ENCODE assay signal across 1 cellular context in genomic region chr15:78640527-78640839, GRCh38.
TF ChIP-seq lines count a peak whose summit lies in the region.

No MANE protein-coding gene starts in this region.

TF ChIP-seq in GM12878, 131 proteins besides CTCF, POLR2A, EP300 and RAD21:
- TF ChIP-seq, protein P1, sequence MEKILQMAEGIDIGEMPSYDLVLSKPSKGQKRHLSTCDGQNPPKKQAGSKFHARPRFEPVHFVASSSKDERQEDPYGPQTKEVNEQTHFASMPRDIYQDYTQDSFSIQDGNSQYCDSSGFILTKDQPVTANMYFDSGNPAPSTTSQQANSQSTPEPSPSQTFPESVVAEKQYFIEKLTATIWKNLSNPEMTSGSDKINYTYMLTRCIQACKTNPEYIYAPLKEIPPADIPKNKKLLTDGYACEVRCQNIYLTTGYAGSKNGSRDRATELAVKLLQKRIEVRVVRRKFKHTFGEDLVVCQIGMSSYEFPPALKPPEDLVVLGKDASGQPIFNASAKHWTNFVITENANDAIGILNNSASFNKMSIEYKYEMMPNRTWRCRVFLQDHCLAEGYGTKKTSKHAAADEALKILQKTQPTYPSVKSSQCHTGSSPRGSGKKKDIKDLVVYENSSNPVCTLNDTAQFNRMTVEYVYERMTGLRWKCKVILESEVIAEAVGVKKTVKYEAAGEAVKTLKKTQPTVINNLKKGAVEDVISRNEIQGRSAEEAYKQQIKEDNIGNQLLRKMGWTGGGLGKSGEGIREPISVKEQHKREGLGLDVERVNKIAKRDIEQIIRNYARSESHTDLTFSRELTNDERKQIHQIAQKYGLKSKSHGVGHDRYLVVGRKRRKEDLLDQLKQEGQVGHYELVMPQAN (conservative IDR thresholded peaks at IDR 0.05) = no peak
